In genomic region chr9:135088979-135089847, GRCh38 we compare ENCODE assay signal across 17 cellular contexts. TPM values are rescaled to one million over a fixed set of nuclear protein-coding genes. Genes with fewer than 3 reads are reported as not detected.
DNase-seq lines count a peak whose midpoint lies in the region; ATAC-seq and TF ChIP-seq lines count a peak whose summit lies in the region.
"Had no signal": no experiment of that assay in that cellular context is flagged by ENCODE, and none has a peak within 500 bp of the region (broad histone marks: within the 10 kb centered on the region; RNA-seq: fewer than 3 reads in every experiment).

No MANE protein-coding gene starts in this region.

- no peaks in the 10 kb centered on the region for H3K9me3 ChIP-seq in HUES6 (ENCODE audit: control insufficient read depth, insufficient read depth, low read depth, low read length)
- no peaks in the 10 kb centered on the region for H3K9me3 ChIP-seq in lower lobe of right lung
- no peaks in the 10 kb centered on the region for H3K9me3 ChIP-seq in thoracic aorta
- H3K9me3 ChIP-seq: BLaER1, neutrophil, Peyer's patch had no signal

- peaks cover 12% of the 10 kb centered on the region for H3K36me3 ChIP-seq in HUES6 (ENCODE audit: control insufficient read depth, insufficient read depth, low read length)
- H3K36me3 ChIP-seq in lower lobe of right lung: no peaks in the 10 kb centered on the region
- no peaks in the 10 kb centered on the region for H3K36me3 ChIP-seq in thoracic aorta
- H3K36me3 ChIP-seq: BLaER1, neutrophil, Peyer's patch had no signal

- ATAC-seq in lower lobe of right lung: no peak
- no peak for ATAC-seq in thoracic aorta (ENCODE audit: insufficient number of reproducible peaks, low FRiP score, low read depth)
- no peak for ATAC-seq in GM21390 (IDR thresholded peaks at IDR 0.05; ENCODE audit: unreplicated experiment)

- H3K4me1 ChIP-seq in HUES6 (ENCODE audit: control insufficient read depth, insufficient read depth, low read length) (peaks cover 10% of the 10 kb centered on the region), lower lobe of right lung (peaks cover 29% of the 10 kb centered on the region), thoracic aorta (ENCODE audit: control insufficient read depth in 1 of 2, low read depth in 2 of 2) (peaks cover 6 to 27% of the 10 kb centered on the region in 2 donors)
- H3K4me1 ChIP-seq: BLaER1 had no signal

- H3K4me3 ChIP-seq in HUES6 (ENCODE audit: low read depth, low read length): peak overlapping the region; percentile 67
- peak overlapping the region; percentile 75 for H3K4me3 ChIP-seq in coronary artery
- peak overlapping the region; percentile 52 for H3K4me3 ChIP-seq in lower lobe of right lung
- H3K4me3 ChIP-seq in thoracic aorta: peak overlapping the region; percentile 61
- H3K4me3 ChIP-seq: BLaER1 had no signal

- TF ChIP-seq CTCF in coronary artery (IDR thresholded peaks at IDR 0.05) (no peak), lower lobe of right lung (IDR thresholded peaks at IDR 0.05) (no peak), thoracic aorta (IDR thresholded peaks at IDR 0.05) (no peak)

- DNase-seq in coronary artery (ENCODE audit: low spot score): no peak
- no peak for DNase-seq in lower lobe of right lung
- DNase-seq in thoracic aorta (ENCODE audit: low spot score): no peak
- DNase-seq in stimulated activated naive CD4-positive, alpha-beta T cell (lab: John Stamatoyannopoulos, UW): no peak
- DNase-seq in NCI-H2029 (lab: John Stamatoyannopoulos, UW): no peak
- DNase-seq: activated CD4-positive, alpha-beta T cell treated with anti-CD3 and anti-CD28 coated beads for 4 hours; activated T-cell treated with anti-CD3 and anti-CD28 coated beads, Interleukin-2, amount 50 U/mL, for 24 hours; HFFc6; Karpas-422; NCI-H146; NCI-H526 treated with DMSO at 0.1 percent for 48 hours; Peyer's patch; T-helper 2 cell had no signal

- intact Hi-C loops in lower lobe of right lung (cut with DNase I): no loop called here

- H3K27me3 ChIP-seq in HUES6 (ENCODE audit: control insufficient read depth, insufficient read depth, low read length): peaks cover 39% of the 10 kb centered on the region
- peaks cover 45% of the 10 kb centered on the region for H3K27me3 ChIP-seq in lower lobe of right lung (ENCODE audit: low read depth)
- no peaks in the 10 kb centered on the region for H3K27me3 ChIP-seq in thoracic aorta (replicated peaks; ENCODE audit: insufficient read depth)

- peak overlapping the region; percentile 37 for H3K9ac ChIP-seq in HUES6 (ENCODE audit: low read length)
- H3K9ac ChIP-seq: BLaER1 had no signal

- H3K27ac ChIP-seq in HUES6 (ENCODE audit: low read depth, low read length) (no peak overlapping the region), coronary artery (no peak overlapping the region), lower lobe of right lung (no peak overlapping the region), thoracic aorta (no peak overlapping the region)
- H3K27ac ChIP-seq: BLaER1, neutrophil, Peyer's patch had no signal

RNA-seq across cellular contexts. Expression of gene OLFM1, which starts 1.7 kb away (rescaled TPM):
- total RNA-seq in lower lobe of right lung (24.1 TPM), thoracic aorta (10 to 100 TPM; 14.5 to 24.5 TPM)
